1 cellular context compared by ENCODE assay signal in the genomic region with DNA sequence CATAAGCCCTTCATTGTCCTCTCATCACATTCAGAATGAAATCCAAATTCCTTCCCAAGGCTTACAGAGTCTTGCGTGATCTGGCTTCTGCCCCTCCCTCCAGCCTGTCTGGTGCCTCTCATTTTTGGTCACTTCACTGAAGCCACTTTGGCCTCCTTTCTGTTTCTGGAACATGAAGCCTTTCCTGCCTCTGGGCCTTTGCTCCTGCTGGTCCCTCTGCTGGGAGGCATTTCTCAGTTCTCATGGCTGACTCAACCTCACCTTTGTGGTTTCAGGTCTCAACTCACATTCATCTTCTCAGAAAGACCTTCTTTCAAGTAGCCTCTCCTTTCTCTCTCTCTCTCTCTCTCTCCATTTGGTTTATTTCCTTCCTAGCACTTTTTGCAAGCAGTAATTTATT.
TF ChIP-seq lines count a peak whose summit lies in the region.

No MANE protein-coding gene starts in this region.

TF ChIP-seq in WTC11, 78 proteins besides CTCF, POLR2A, EP300 and RAD21 (continued from another document):
- TF ChIP-seq, protein P1, sequence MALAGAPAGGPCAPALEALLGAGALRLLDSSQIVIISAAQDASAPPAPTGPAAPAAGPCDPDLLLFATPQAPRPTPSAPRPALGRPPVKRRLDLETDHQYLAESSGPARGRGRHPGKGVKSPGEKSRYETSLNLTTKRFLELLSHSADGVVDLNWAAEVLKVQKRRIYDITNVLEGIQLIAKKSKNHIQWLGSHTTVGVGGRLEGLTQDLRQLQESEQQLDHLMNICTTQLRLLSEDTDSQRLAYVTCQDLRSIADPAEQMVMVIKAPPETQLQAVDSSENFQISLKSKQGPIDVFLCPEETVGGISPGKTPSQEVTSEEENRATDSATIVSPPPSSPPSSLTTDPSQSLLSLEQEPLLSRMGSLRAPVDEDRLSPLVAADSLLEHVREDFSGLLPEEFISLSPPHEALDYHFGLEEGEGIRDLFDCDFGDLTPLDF (CRISPR knock-in tag; IDR thresholded peaks at IDR 0.05): no peak
- no peak for TF ChIP-seq MYBL2 (CRISPR knock-in tag; IDR thresholded peaks at IDR 0.05)
- TF ChIP-seq TEAD4 (CRISPR knock-in tag; IDR thresholded peaks at IDR 0.05): no peak
- no peak for TF ChIP-seq ZNF263 (CRISPR knock-in tag; IDR thresholded peaks at IDR 0.05; ENCODE audit: low read depth)
- no peak for TF ChIP-seq ZNF671 (CRISPR knock-in tag; IDR thresholded peaks at IDR 0.05)
- TF ChIP-seq, protein P2, sequence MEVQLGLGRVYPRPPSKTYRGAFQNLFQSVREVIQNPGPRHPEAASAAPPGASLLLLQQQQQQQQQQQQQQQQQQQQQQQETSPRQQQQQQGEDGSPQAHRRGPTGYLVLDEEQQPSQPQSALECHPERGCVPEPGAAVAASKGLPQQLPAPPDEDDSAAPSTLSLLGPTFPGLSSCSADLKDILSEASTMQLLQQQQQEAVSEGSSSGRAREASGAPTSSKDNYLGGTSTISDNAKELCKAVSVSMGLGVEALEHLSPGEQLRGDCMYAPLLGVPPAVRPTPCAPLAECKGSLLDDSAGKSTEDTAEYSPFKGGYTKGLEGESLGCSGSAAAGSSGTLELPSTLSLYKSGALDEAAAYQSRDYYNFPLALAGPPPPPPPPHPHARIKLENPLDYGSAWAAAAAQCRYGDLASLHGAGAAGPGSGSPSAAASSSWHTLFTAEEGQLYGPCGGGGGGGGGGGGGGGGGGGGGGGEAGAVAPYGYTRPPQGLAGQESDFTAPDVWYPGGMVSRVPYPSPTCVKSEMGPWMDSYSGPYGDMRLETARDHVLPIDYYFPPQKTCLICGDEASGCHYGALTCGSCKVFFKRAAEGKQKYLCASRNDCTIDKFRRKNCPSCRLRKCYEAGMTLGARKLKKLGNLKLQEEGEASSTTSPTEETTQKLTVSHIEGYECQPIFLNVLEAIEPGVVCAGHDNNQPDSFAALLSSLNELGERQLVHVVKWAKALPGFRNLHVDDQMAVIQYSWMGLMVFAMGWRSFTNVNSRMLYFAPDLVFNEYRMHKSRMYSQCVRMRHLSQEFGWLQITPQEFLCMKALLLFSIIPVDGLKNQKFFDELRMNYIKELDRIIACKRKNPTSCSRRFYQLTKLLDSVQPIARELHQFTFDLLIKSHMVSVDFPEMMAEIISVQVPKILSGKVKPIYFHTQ (CRISPR knock-in tag; IDR thresholded peaks at IDR 0.05): no peak
- TF ChIP-seq TP53 (CRISPR knock-in tag; IDR thresholded peaks at IDR 0.05): no peak
